8 cellular contexts compared by ENCODE assay signal in genomic region chr17:18361837-18362380, GRCh38. TPM values are rescaled to one million over a fixed set of nuclear protein-coding genes. Genes with fewer than 3 reads are reported as not detected.
DNase-seq lines count a peak whose midpoint lies in the region; ATAC-seq and TF ChIP-seq lines count a peak whose summit lies in the region.

No MANE protein-coding gene starts in this region.

- peak overlapping the region; percentile 91 for H3K4me3 ChIP-seq in iPS-20b (ENCODE audit: low read length)
- H3K4me3 ChIP-seq in subcutaneous abdominal adipose tissue (ENCODE audit: low read depth in 1 of 5, low read length in 5 of 5), result peak overlapping the region in 4 of 5 donors; percentile 51 to 83 (median 67)

- intact Hi-C loops in activated CD8-positive, alpha-beta T cell treated with anti-CD3 and anti-CD28 coated beads for 36 hours (cut with micrococcal nuclease), result no loop called here

- no peak for TF ChIP-seq CTCF in activated CD8-positive, alpha-beta T cell treated with anti-CD3 and anti-CD28 coated beads for 36 hours (IDR thresholded peaks at IDR 0.05)

- H3K9me3 Mint-ChIP-seq in T-helper 1 cell treated with Interleukin-12 subunit alpha and Interleukin-12 subunit beta and Interleukin-4 antibody, amounts not matched to agents 30 μg/mL and 1 μg/mL, for 36 hours, result no peaks in the 10 kb centered on the region
- H3K9me3 Mint-ChIP-seq in activated CD8-positive, alpha-beta T cell treated with anti-CD3 and anti-CD28 coated beads for 36 hours, result no peaks in the 10 kb centered on the region

- H3K4me1 ChIP-seq in iPS-20b (ENCODE audit: insufficient read depth, low read length) (0 out of 2 replicates have a peak, but pooled peaks cover 2% of the 10 kb centered on the region), subcutaneous abdominal adipose tissue (ENCODE audit: control insufficient read depth in 5 of 5, insufficient read depth in 5 of 5, low read length in 5 of 5) (peaks cover 1 to 45% (median 34%) of the 10 kb centered on the region in 5 donors)

- H3K27me3 ChIP-seq in iPS-20b (ENCODE audit: insufficient read depth, low read length), result no peaks in the 10 kb centered on the region
- no peaks in the 10 kb centered on the region for H3K27me3 ChIP-seq in subcutaneous abdominal adipose tissue (ENCODE audit: control insufficient read depth in 5 of 5, insufficient read depth in 4 of 5, low read length in 5 of 5)

- H3K36me3 ChIP-seq in iPS-20b (ENCODE audit: insufficient read depth, low read depth, low read length) (peaks cover 21% of the 10 kb centered on the region; the same call in 1 of the 2 replicates), subcutaneous abdominal adipose tissue (ENCODE audit: control insufficient read depth in 5 of 5, insufficient read depth in 5 of 5, low read length in 5 of 5) (peaks cover 0 to 7% (median 2%) of the 10 kb centered on the region in 5 donors)

- H3K36me3 Mint-ChIP-seq in T-helper 1 cell treated with Interleukin-12 subunit alpha and Interleukin-12 subunit beta and Interleukin-4 antibody, amounts not matched to agents 30 μg/mL and 1 μg/mL, for 36 hours (ENCODE audit: low read depth), result peaks cover 2% of the 10 kb centered on the region
- peaks cover 4% of the 10 kb centered on the region for H3K36me3 Mint-ChIP-seq in activated CD8-positive, alpha-beta T cell treated with anti-CD3 and anti-CD28 coated beads for 36 hours (ENCODE audit: low read depth)

- no peaks in the 10 kb centered on the region for H3K9me3 ChIP-seq in iPS-20b (ENCODE audit: insufficient read depth, low read depth, low read length)
- H3K9me3 ChIP-seq in subcutaneous abdominal adipose tissue (ENCODE audit: control insufficient read depth in 5 of 5, low read length in 5 of 5), result no peaks in the 10 kb centered on the region

- peak overlapping the region; percentile 31 for H3K27ac Mint-ChIP-seq in T-helper 1 cell treated with Interleukin-12 subunit alpha and Interleukin-12 subunit beta and Interleukin-4 antibody, amounts not matched to agents 30 μg/mL and 1 μg/mL, for 36 hours
- H3K27ac Mint-ChIP-seq in activated CD8-positive, alpha-beta T cell treated with anti-CD3 and anti-CD28 coated beads for 36 hours, result no peak overlapping the region

- no peaks in the 10 kb centered on the region for H3K27me3 Mint-ChIP-seq in T-helper 1 cell treated with Interleukin-12 subunit alpha and Interleukin-12 subunit beta and Interleukin-4 antibody, amounts not matched to agents 30 μg/mL and 1 μg/mL, for 36 hours (ENCODE audit: low read depth)
- no peaks in the 10 kb centered on the region for H3K27me3 Mint-ChIP-seq in activated CD8-positive, alpha-beta T cell treated with anti-CD3 and anti-CD28 coated beads for 36 hours

- H3K4me3 Mint-ChIP-seq in T-helper 1 cell treated with Interleukin-12 subunit alpha and Interleukin-12 subunit beta and Interleukin-4 antibody, amounts not matched to agents 30 μg/mL and 1 μg/mL, for 36 hours, result peak overlapping the region; percentile 94
- peak overlapping the region; percentile 86 for H3K4me3 Mint-ChIP-seq in activated CD8-positive, alpha-beta T cell treated with anti-CD3 and anti-CD28 coated beads for 36 hours

- no peak for ATAC-seq in activated CD8-positive, alpha-beta T cell treated with anti-CD3 and anti-CD28 coated beads for 36 hours
- ATAC-seq in GM19467 (IDR thresholded peaks at IDR 0.05; ENCODE audit: unreplicated experiment), result no peak

- no peak for DNase-seq in T-helper 1 cell
- DNase-seq in activated CD8-positive, alpha-beta T cell treated with anti-CD3 and anti-CD28 coated beads for 36 hours, result no peak
- DNase-seq in activated effector memory CD4-positive, alpha-beta T cell treated with anti-CD3 and anti-CD28 coated beads, Interleukin-2, amount 50 U/mL, for 16 hours, result no peak
- no peak for DNase-seq in NCI-H2171 (lab: John Stamatoyannopoulos, UW)

- H3K27ac ChIP-seq in iPS-20b (ENCODE audit: low read length), result no peak overlapping the region
- peak overlapping the region; percentile 96 for H3K27ac ChIP-seq in subcutaneous abdominal adipose tissue (ENCODE audit: low read depth, low read length)

- CTCF ChIA-PET in activated CD8-positive, alpha-beta T cell treated with anti-CD3 and anti-CD28 coated beads for 36 hours (lab: Charles Lee), result interaction anchor here (1.1 to 1.2 kb wide), 2 partner anchors 10 to 192 kb away, joined by 3 to 5 read pairs; no protein-coding TSS in a partner anchor

- H3K4me1 Mint-ChIP-seq in T-helper 1 cell treated with Interleukin-12 subunit alpha and Interleukin-12 subunit beta and Interleukin-4 antibody, amounts not matched to agents 30 μg/mL and 1 μg/mL, for 36 hours (ENCODE audit: low read depth), result peaks cover 12% of the 10 kb centered on the region
- peaks cover 16% of the 10 kb centered on the region for H3K4me1 Mint-ChIP-seq in activated CD8-positive, alpha-beta T cell treated with anti-CD3 and anti-CD28 coated beads for 36 hours (ENCODE audit: low read depth)

- POLR2A ChIA-PET in activated CD8-positive, alpha-beta T cell treated with anti-CD3 and anti-CD28 coated beads for 36 hours (lab: Charles Lee), result interaction anchor here (0.7 to 1.3 kb wide), 3 partner anchors 34 to 676 kb away, joined by 3 read pairs; no protein-coding TSS in a partner anchor

- H3K9ac ChIP-seq in iPS-20b (ENCODE audit: low read depth, low read length) (peak overlapping the region; percentile 91; the same call in 1 of the 2 replicates), subcutaneous abdominal adipose tissue (ENCODE audit: low read length in 5 of 5) (peak overlapping the region in 4 of 5 donors; percentile 32 to 79 (median 62))

RNA-seq across cellular contexts. Expression of gene SHMT1, which starts 1.4 kb away (rescaled TPM):
- total RNA-seq in activated CD8-positive, alpha-beta T cell treated with anti-CD3 and anti-CD28 coated beads for 36 hours, result 10 to 100 TPM; 45.1 to 49.6 TPM

RNA-seq across cellular contexts. Expression of gene EVPLL, which starts 15.7 kb away (rescaled TPM):
- not detected for total RNA-seq in activated CD8-positive, alpha-beta T cell treated with anti-CD3 and anti-CD28 coated beads for 36 hours

RNA-seq across cellular contexts. Expression of gene SMCR8, which starts 46.8 kb away (rescaled TPM):
- total RNA-seq in activated CD8-positive, alpha-beta T cell treated with anti-CD3 and anti-CD28 coated beads for 36 hours, result 10 to 100 TPM; 12.9 to 13.7 TPM

RNA-seq across cellular contexts. Expression of gene TOP3A, which starts 47.1 kb away (rescaled TPM):
- 10 to 100 TPM; 61.8 to 65.7 TPM for total RNA-seq in activated CD8-positive, alpha-beta T cell treated with anti-CD3 and anti-CD28 coated beads for 36 hours
